8 cellular contexts compared by ENCODE assay signal in genomic region chr2:47401789-47402554, GRCh38. TPM values are rescaled to one million over a fixed set of nuclear protein-coding genes. Genes with fewer than 3 reads are reported as not detected.
A peak's percentile ranks its signal among the peaks of the same experiment; 100 is the strongest.
DNase-seq lines count a peak whose midpoint lies in the region; ATAC-seq, FAIRE-seq and TF ChIP-seq lines count a peak whose summit lies in the region.

No MANE protein-coding gene starts in this region.

- in situ Hi-C loops in HepG2 (cut with HindIII; ENCODE audit: extremely low pct_ligation_motif_present, low pct_unique_long_range_greater_than_20kb) = no loop called here

- peak overlapping the region; percentile 95 for H3K4me3 Mint-ChIP-seq in activated naive CD4-positive, alpha-beta T cell treated with anti-CD3 and anti-CD28 coated beads, Interleukin-2, amount 10 ng/mL, durations not matched to agents 7 days and 5 days
- H3K4me3 Mint-ChIP-seq in activated naive CD8-positive, alpha-beta T cell treated with anti-CD3 and anti-CD28 coated beads, Interleukin-2, amount 50 U/mL, for 24 hours = peak overlapping the region; percentile 97

- 89% methylated on average over 36 of the region's 36 CpGs for WGBS in HepG2 (ENCODE audit: low lambda C conversion rate)

- peak overlapping the region; percentile 96 for H2AFZ ChIP-seq in HepG2 (ENCODE audit: low read length)

- ATAC-seq in activated naive CD4-positive, alpha-beta T cell treated with anti-CD3 and anti-CD28 coated beads, Interleukin-2, amount 50 U/mL, for 72 hours = no peak
- ATAC-seq in activated naive CD8-positive, alpha-beta T cell treated with anti-CD3 and anti-CD28 coated beads, Interleukin-2, amount 50 U/mL, for 24 hours = no peak
- ATAC-seq in HepG2 = 0 out of 3 replicates have a peak, but pooled peaks have one; percentile 2

- H3K79me2 ChIP-seq in HepG2 (ENCODE audit: insufficient read depth, low read length) = peaks cover 33% of the 10 kb centered on the region

- no peak for TF ChIP-seq POLR2A in HepG2 (IDR thresholded peaks at IDR 0.05; ENCODE audit: insufficient read depth in 1 of 2, low read depth in 2 of 2, low read length in 2 of 2)

- H3K4me3 ChIP-seq in HepG2 (replicated peaks in 1 of 3; ENCODE audit: insufficient read depth in 1 of 3, low read depth in 2 of 3, low read length in 3 of 3) (peak overlapping the region; percentile 72 to 87 (median 76)), tibial artery (peak overlapping the region; percentile 79 to 80)

- H3K4me1 ChIP-seq in HepG2 (ENCODE audit: insufficient read depth, low read length) (peaks cover 63% of the 10 kb centered on the region), tibial artery (peaks cover 0 to 15% (median 12%) of the 10 kb centered on the region in 4 donors)

- FAIRE-seq in HepG2 (lab: Jason Lieb, UNC) (no peak), GM19239 (lab: Jason Lieb, UNC) (no peak)

- peaks cover 29% of the 10 kb centered on the region for H3K4me1 Mint-ChIP-seq in activated naive CD4-positive, alpha-beta T cell treated with anti-CD3 and anti-CD28 coated beads, Interleukin-2, amount 10 ng/mL, durations not matched to agents 7 days and 5 days
- H3K4me1 Mint-ChIP-seq in activated naive CD8-positive, alpha-beta T cell treated with anti-CD3 and anti-CD28 coated beads, Interleukin-2, amount 50 U/mL, for 24 hours = peaks cover 35% of the 10 kb centered on the region

- intact Hi-C loops in HepG2 (cut with micrococcal nuclease; ENCODE audit: unreplicated experiment) (no loop called here), tibial artery (cut with DNase I; ENCODE audit: low total_unique reads) (no loop called here)

- peak overlapping the region; percentile 77 for H3K9ac ChIP-seq in HepG2 (ENCODE audit: insufficient read depth, low read depth, low read length)

- H3K27ac ChIP-seq in HepG2 (ENCODE audit: extremely low read length, insufficient read depth, low read length) (peak overlapping the region; percentile 75), tibial artery (peak overlapping the region; percentile 49 to 64)

- CTCF ChIA-PET in activated naive CD4-positive, alpha-beta T cell treated with anti-CD3 and anti-CD28 coated beads, Interleukin-2, amount 10 ng/mL, durations not matched to agents 7 days and 5 days (lab: Charles Lee) = interaction anchor here (0.7 to 2.1 kb wide), 5 partner anchors 10 to 365 kb away, joined by 3 to 11 read pairs (median 4); no protein-coding TSS in a partner anchor
- CTCF ChIA-PET in HepG2 (lab: Yijun Ruan, JAX; ENCODE audit: low intra/inter-chr PET ratio, low total read pairs) = no interaction called here

- peaks cover 6% of the 10 kb centered on the region for H3K9me3 Mint-ChIP-seq in activated naive CD4-positive, alpha-beta T cell treated with anti-CD3 and anti-CD28 coated beads, Interleukin-2, amount 10 ng/mL, durations not matched to agents 7 days and 5 days
- peaks cover 0 to 4% of the 10 kb centered on the region in 2 donors for H3K9me3 Mint-ChIP-seq in activated naive CD4-positive, alpha-beta T cell treated with anti-CD3 and anti-CD28 coated beads, Interleukin-2, amount 50 U/mL, for 72 hours
- H3K9me3 Mint-ChIP-seq in activated naive CD8-positive, alpha-beta T cell treated with anti-CD3 and anti-CD28 coated beads, Interleukin-2, amount 50 U/mL, for 24 hours = peaks cover 4% of the 10 kb centered on the region

- no peak for DNase-seq in activated naive CD4-positive, alpha-beta T cell treated with anti-CD3 and anti-CD28 coated beads, Interleukin-2, amount 10 ng/mL, durations not matched to agents 7 days and 5 days
- DNase-seq in activated naive CD4-positive, alpha-beta T cell treated with anti-CD3 and anti-CD28 coated beads, Interleukin-2, amount 50 U/mL, for 72 hours (ENCODE audit: low spot score in 2 of 2) = no peak
- no peak for DNase-seq in activated naive CD8-positive, alpha-beta T cell treated with anti-CD3 and anti-CD28 coated beads, Interleukin-2, amount 50 U/mL, for 24 hours
- DNase-seq in HepG2 (ENCODE audit: low spot score) (no peak), tibial artery (no peak), GM19239 (ENCODE audit: insufficient read length, low spot score) (no peak), superior temporal gyrus (ENCODE audit: extremely low spot score) (no peak), NCI-H2196 (lab: John Stamatoyannopoulos, UW; ENCODE audit: unreplicated experiment) (no peak)

- TF ChIP-seq CTCF in HepG2 (CRISPR knock-in tag; IDR thresholded peaks at IDR 0.05) (no peak), tibial artery (IDR thresholded peaks at IDR 0.05) (no peak)

- H3K9me3 ChIP-seq in HepG2 (ENCODE audit: low read length) (no peaks in the 10 kb centered on the region), tibial artery (no peaks in the 10 kb centered on the region)

- POLR2A ChIA-PET in HepG2 (lab: Yijun Ruan, JAX) = interaction anchor here (0.9 to 1.5 kb wide), 4 partner anchors 14 to 488 kb away, joined by 3 to 26 read pairs (median 4); no protein-coding TSS in a partner anchor

- H3K27ac Mint-ChIP-seq in activated naive CD4-positive, alpha-beta T cell treated with anti-CD3 and anti-CD28 coated beads, Interleukin-2, amount 10 ng/mL, durations not matched to agents 7 days and 5 days = peak overlapping the region; percentile 94
- peak overlapping the region in 1 of 2 donors; percentile 93 for H3K27ac Mint-ChIP-seq in activated naive CD4-positive, alpha-beta T cell treated with anti-CD3 and anti-CD28 coated beads, Interleukin-2, amount 50 U/mL, for 72 hours
- peak overlapping the region; percentile 98 for H3K27ac Mint-ChIP-seq in activated naive CD8-positive, alpha-beta T cell treated with anti-CD3 and anti-CD28 coated beads, Interleukin-2, amount 50 U/mL, for 24 hours

- peaks cover 27% of the 10 kb centered on the region for H3K36me3 Mint-ChIP-seq in activated naive CD4-positive, alpha-beta T cell treated with anti-CD3 and anti-CD28 coated beads, Interleukin-2, amount 10 ng/mL, durations not matched to agents 7 days and 5 days
- peaks cover 27 to 29% of the 10 kb centered on the region in 2 donors for H3K36me3 Mint-ChIP-seq in activated naive CD4-positive, alpha-beta T cell treated with anti-CD3 and anti-CD28 coated beads, Interleukin-2, amount 50 U/mL, for 72 hours
- peaks cover 23% of the 10 kb centered on the region for H3K36me3 Mint-ChIP-seq in activated naive CD8-positive, alpha-beta T cell treated with anti-CD3 and anti-CD28 coated beads, Interleukin-2, amount 50 U/mL, for 24 hours (ENCODE audit: low read depth)

- peak overlapping the region; percentile 99 for H3K4me2 ChIP-seq in HepG2 (ENCODE audit: low read depth, low read length)

- TF ChIP-seq EP300 in HepG2 (IDR thresholded peaks at IDR 0.05; ENCODE audit: low read depth in 2 of 2, low read length in 2 of 2) (no peak), HepG2 (CRISPR knock-in tag; IDR thresholded peaks at IDR 0.05; ENCODE audit: borderline replicate concordance) (no peak)

- H3K36me3 ChIP-seq in HepG2 (replicated peaks in 1 of 2; ENCODE audit: control insufficient read depth in 1 of 2, insufficient read depth in 2 of 2, low read length in 2 of 2) = 0 out of 5 replicates have a peak, but pooled peaks cover 0 to 2% of the 10 kb centered on the region in 2 experiments
- H3K36me3 ChIP-seq in tibial artery = no peaks in the 10 kb centered on the region

- no peak for TF ChIP-seq RAD21 in HepG2 (CRISPR knock-in tag; IDR thresholded peaks at IDR 0.05)

- no peaks in the 10 kb centered on the region for H4K20me1 ChIP-seq in HepG2 (ENCODE audit: insufficient read depth, low read length)

- no peaks in the 10 kb centered on the region; a peak in 1 of 5 replicates for H3K27me3 ChIP-seq in HepG2 (ENCODE audit: control insufficient read depth in 1 of 2, insufficient read depth in 2 of 2, low read length in 2 of 2)
- no peaks in the 10 kb centered on the region for H3K27me3 ChIP-seq in tibial artery

- no peaks in the 10 kb centered on the region for H3K27me3 Mint-ChIP-seq in activated naive CD4-positive, alpha-beta T cell treated with anti-CD3 and anti-CD28 coated beads, Interleukin-2, amount 10 ng/mL, durations not matched to agents 7 days and 5 days
- no peaks in the 10 kb centered on the region for H3K27me3 Mint-ChIP-seq in activated naive CD8-positive, alpha-beta T cell treated with anti-CD3 and anti-CD28 coated beads, Interleukin-2, amount 50 U/mL, for 24 hours

- BruUV-seq in HepG2 (replicated peaks; lab: Mats Ljungman, UMichigan) = no TSS peak

RNA-seq across cellular contexts. Expression of gene MSH2, which starts 1.0 kb away (rescaled TPM):
- total RNA-seq in activated naive CD4-positive, alpha-beta T cell treated with anti-CD3 and anti-CD28 coated beads, Interleukin-2, amount 50 U/mL, for 72 hours = 10 to 100 TPM; 56.0 to 57.2 TPM
- total RNA-seq in HepG2 (2016; rRNA removed; fragmentation: Illumina TruSeq; extraction: Trizol) = 76.3 and 125 TPM in 2 replicates
- total RNA-seq in HepG2 (2016; cell fraction: cytosol; rRNA removed; fragmentation: Illumina TruSeq; extraction: Trizol; ENCODE audit: low read depth) = 12.2 and 14.5 TPM in 2 replicates
- total RNA-seq in HepG2 (2016; cell fraction: insoluble cytoplasmic fraction; rRNA removed; fragmentation: Illumina TruSeq; extraction: Trizol) = 76.5 and 122 TPM in 2 replicates
- total RNA-seq in HepG2 (2016; cell fraction: membrane; rRNA removed; fragmentation: Illumina TruSeq; extraction: Trizol) = 17.5 and 23.6 TPM in 2 replicates
- total RNA-seq in HepG2 (2016; cell fraction: nucleus; rRNA removed; fragmentation: Illumina TruSeq; extraction: Trizol) = 50.2 and 54.3 TPM in 2 replicates
- polyA plus RNA-seq in HepG2 (2011; rRNA removed) = 13.5 and 19.9 TPM in 2 replicates
- 7.9 and 10.8 TPM in 2 replicates for polyA plus RNA-seq in HepG2 (2011; cell fraction: cytosol; rRNA removed)
- polyA plus RNA-seq in HepG2 (2011; cell fraction: nucleus; rRNA removed) = 6.8 and 7.9 TPM in 2 replicates
- polyA plus RNA-seq in HepG2 (2012) = 21.3 and 30.0 TPM in 2 replicates
- polyA plus RNA-seq in HepG2 (2016; cell fraction: cytosol; fragmentation: Illumina TruSeq; extraction: Trizol; ENCODE audit: low read depth) = 2.7 and 3.2 TPM in 2 replicates
- polyA plus RNA-seq in HepG2 (2016; cell fraction: insoluble cytoplasmic fraction; fragmentation: Illumina TruSeq; extraction: Trizol; ENCODE audit: low read depth) = 81.0 and 82.7 TPM in 2 replicates
- polyA plus RNA-seq in HepG2 (2016; cell fraction: membrane; fragmentation: Illumina TruSeq; extraction: Trizol; ENCODE audit: low read depth) = 6.4 and 7.3 TPM in 2 replicates
- polyA plus RNA-seq in HepG2 (2016; cell fraction: nucleus; fragmentation: Illumina TruSeq; extraction: Trizol; ENCODE audit: insufficient read depth, low read depth) = 42.8 and 46.2 TPM in 2 replicates
- polyA minus RNA-seq in HepG2 (2011; rRNA and poly(A)+ RNA removed; ENCODE audit: low replicate concordance) = 14.0 and 23.3 TPM in 2 replicates
- 19.4 and 20.9 TPM in 2 replicates for polyA minus RNA-seq in HepG2 (2011; cell fraction: cytosol; rRNA and poly(A)+ RNA removed)
- polyA minus RNA-seq in HepG2 (2011; cell fraction: nucleus; rRNA and poly(A)+ RNA removed) = 25.5 and 29.3 TPM in 2 replicates

RNA-seq across cellular contexts. Expression of gene EPCAM, which starts 32.9 kb away (rescaled TPM):
- under 1 TPM in 1 of 2 donors, not detected in 1; 0.23 TPM for total RNA-seq in activated naive CD4-positive, alpha-beta T cell treated with anti-CD3 and anti-CD28 coated beads, Interleukin-2, amount 50 U/mL, for 72 hours
- total RNA-seq in HepG2 (2016; rRNA removed; fragmentation: Illumina TruSeq; extraction: Trizol) = 86.5 and 161 TPM in 2 replicates
- total RNA-seq in HepG2 (2016; cell fraction: cytosol; rRNA removed; fragmentation: Illumina TruSeq; extraction: Trizol; ENCODE audit: low read depth) = 35.3 and 38.4 TPM in 2 replicates
- total RNA-seq in HepG2 (2016; cell fraction: insoluble cytoplasmic fraction; rRNA removed; fragmentation: Illumina TruSeq; extraction: Trizol) = 81.2 and 157 TPM in 2 replicates
- 43.3 and 50.6 TPM in 2 replicates for total RNA-seq in HepG2 (2016; cell fraction: membrane; rRNA removed; fragmentation: Illumina TruSeq; extraction: Trizol)
- 148 and 175 TPM in 2 replicates for total RNA-seq in HepG2 (2016; cell fraction: nucleus; rRNA removed; fragmentation: Illumina TruSeq; extraction: Trizol)
- polyA plus RNA-seq in HepG2 (2011; rRNA removed) = 54.5 and 71.1 TPM in 2 replicates
- 40.5 and 55.7 TPM in 2 replicates for polyA plus RNA-seq in HepG2 (2011; cell fraction: cytosol; rRNA removed)
- polyA plus RNA-seq in HepG2 (2011; cell fraction: nucleus; rRNA removed) = 23.7 and 32.0 TPM in 2 replicates
- polyA plus RNA-seq in HepG2 (2012) = 133 and 185 TPM in 2 replicates
- 40.3 and 47.3 TPM in 2 replicates for polyA plus RNA-seq in HepG2 (2016; cell fraction: cytosol; fragmentation: Illumina TruSeq; extraction: Trizol; ENCODE audit: low read depth)
- polyA plus RNA-seq in HepG2 (2016; cell fraction: insoluble cytoplasmic fraction; fragmentation: Illumina TruSeq; extraction: Trizol; ENCODE audit: low read depth) = 110 and 111 TPM in 2 replicates
- polyA plus RNA-seq in HepG2 (2016; cell fraction: membrane; fragmentation: Illumina TruSeq; extraction: Trizol; ENCODE audit: low read depth) = 43.9 and 48.4 TPM in 2 replicates
- 287 and 318 TPM in 2 replicates for polyA plus RNA-seq in HepG2 (2016; cell fraction: nucleus; fragmentation: Illumina TruSeq; extraction: Trizol; ENCODE audit: insufficient read depth, low read depth)
- 0.61 and 14.8 TPM in 2 replicates for polyA minus RNA-seq in HepG2 (2011; rRNA and poly(A)+ RNA removed; ENCODE audit: low replicate concordance)
- 51.5 and 59.4 TPM in 2 replicates for polyA minus RNA-seq in HepG2 (2011; cell fraction: cytosol; rRNA and poly(A)+ RNA removed)
- 33.1 and 43.6 TPM in 2 replicates for polyA minus RNA-seq in HepG2 (2011; cell fraction: nucleus; rRNA and poly(A)+ RNA removed)

Comparison
In these comparisons a context has a peak if more than half of its experiments do, and no peak if none do; other contexts are left out.
1. RNA of gene EPCAM, which starts 32.9 kb away (total RNA-seq): 35.3 to 175 TPM in HepG2; 0.23 TPM in activated naive CD4-positive, alpha-beta T cell treated with anti-CD3 and anti-CD28 coated beads, Interleukin-2, amount 50 U/mL, for 72 hours; every median in the first group is over 10 times any median in the second.